ENCODE assay signal across 8 cellular contexts in the genomic region with DNA sequence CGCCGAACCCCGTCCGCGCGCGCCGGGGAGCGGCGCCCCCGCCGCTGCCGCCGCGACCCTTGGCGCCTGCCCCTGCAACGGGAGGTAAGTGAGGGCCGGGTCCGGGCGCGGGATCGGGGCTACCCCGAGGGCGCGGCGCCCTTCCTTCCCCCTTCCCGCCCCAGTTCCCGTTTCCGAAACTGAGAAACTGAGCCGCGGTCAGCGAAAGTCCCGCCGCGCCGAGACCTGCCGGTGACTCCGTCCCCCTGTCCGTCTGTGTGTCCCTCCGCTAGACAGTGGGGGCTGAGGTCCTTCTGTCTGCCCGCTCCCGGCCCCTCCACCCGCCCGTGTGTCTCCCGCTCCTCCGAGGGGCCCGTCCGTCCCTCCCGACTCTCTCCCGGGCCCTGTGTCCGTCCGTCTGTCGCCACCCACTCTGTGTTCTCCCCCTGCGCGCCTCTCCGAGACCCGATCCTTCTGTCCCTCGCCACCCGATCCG. TPM values are rescaled to one million over a fixed set of nuclear protein-coding genes. Genes with fewer than 3 reads are reported as not detected.
DNase-seq lines count a peak whose midpoint lies in the region; ATAC-seq, FAIRE-seq and TF ChIP-seq lines count a peak whose summit lies in the region.

No MANE protein-coding gene starts in this region.

- ATAC-seq in activated T-cell treated with anti-CD3 and anti-CD28 coated beads, Interleukin-2, amount 50 U/mL, for 4 hours, result peak; percentile 3 to 7
- ATAC-seq in HG03095 (IDR thresholded peaks at IDR 0.05; ENCODE audit: unreplicated experiment), result peak; percentile 3
- no peak for ATAC-seq in esophagus mucosa

- peak overlapping the region; percentile 83 for H3K4me3 Mint-ChIP-seq in activated T-cell treated with anti-CD3 and anti-CD28 coated beads, Interleukin-2, amount 50 U/mL, for 4 hours

- FAIRE-seq in D721Med (lab: Jason Lieb, UNC), result no peak

- peak overlapping the region; percentile 88 for H3K4me3 ChIP-seq in WI38 (ENCODE audit: low read depth, low read length)
- peak overlapping the region; percentile 85 for H3K4me3 ChIP-seq in fibroblast of mammary gland (ENCODE audit: control insufficient read depth, low read depth, low read length)

- peaks cover 24% of the 10 kb centered on the region for H3K4me1 Mint-ChIP-seq in activated T-cell treated with anti-CD3 and anti-CD28 coated beads, Interleukin-2, amount 50 U/mL, for 4 hours (ENCODE audit: low read depth)

- TF ChIP-seq CTCF in WI38 (IDR thresholded peaks at IDR 0.05; ENCODE audit: low read depth, low read length) (no peak), fibroblast of mammary gland (conservative IDR thresholded peaks at IDR 0.05; ENCODE audit: control insufficient read depth, insufficient read depth, low read depth, low read length) (no peak), D721Med (IDR thresholded peaks at IDR 0.05; ENCODE audit: insufficient read depth, missing control alignments) (no peak)

- H3K27me3 Mint-ChIP-seq in activated T-cell treated with anti-CD3 and anti-CD28 coated beads, Interleukin-2, amount 50 U/mL, for 4 hours (ENCODE audit: low read depth), result peaks cover 13% of the 10 kb centered on the region

- no peaks in the 10 kb centered on the region for H3K9me3 Mint-ChIP-seq in activated T-cell treated with anti-CD3 and anti-CD28 coated beads, Interleukin-2, amount 50 U/mL, for 4 hours

- peak; percentile 7 for DNase-seq in activated T-cell treated with anti-CD3 and anti-CD28 coated beads, Interleukin-2, amount 50 U/mL, for 4 hours
- DNase-seq in activated T-cell treated with anti-CD3 and anti-CD28 coated beads for 4 hours (no peak), fibroblast of mammary gland (ENCODE audit: low read depth) (no peak), posterior vena cava (ENCODE audit: low spot score) (peak; percentile 87), D721Med (ENCODE audit: insufficient read length, low spot score) (no peak)

- intact Hi-C loops in posterior vena cava (cut with DNase I), result no loop called here

- no peaks in the 10 kb centered on the region for H3K36me3 Mint-ChIP-seq in activated T-cell treated with anti-CD3 and anti-CD28 coated beads, Interleukin-2, amount 50 U/mL, for 4 hours (ENCODE audit: insufficient read depth)

RNA-seq across cellular contexts. Expression of a gene that starts 0.4 kb away (rescaled TPM):
- total RNA-seq in activated T-cell treated with anti-CD3 and anti-CD28 coated beads, Interleukin-2, amount 50 U/mL, for 4 hours, result 10 to 100 TPM; 15.7 to 24.3 (median 19.1) TPM
- total RNA-seq in posterior vena cava (10 to 100 TPM; 34.1 to 36.3 TPM), esophagus mucosa (21.2 TPM)

RNA-seq across cellular contexts. Expression of a gene that starts 31.1 kb away (rescaled TPM):
- total RNA-seq in activated T-cell treated with anti-CD3 and anti-CD28 coated beads, Interleukin-2, amount 50 U/mL, for 4 hours, result 10 to 100 TPM; 43.6 to 45.1 (median 44.3) TPM
- total RNA-seq in posterior vena cava (10 to 100 TPM; 13.6 to 15.7 TPM), esophagus mucosa (15.8 TPM)

Comparison
In these comparisons a context has a peak if more than half of its experiments do, and no peak if none do; other contexts are left out.
1. DNase-seq: peak in activated T-cell treated with anti-CD3 and anti-CD28 coated beads, Interleukin-2, amount 50 U/mL, for 4 hours (single experiment) and posterior vena cava (single experiment); none in activated T-cell treated with anti-CD3 and anti-CD28 coated beads for 4 hours (single experiment), fibroblast of mammary gland (single experiment) and D721Med (single experiment).